8 cellular contexts compared by ENCODE assay signal in the genomic region with DNA sequence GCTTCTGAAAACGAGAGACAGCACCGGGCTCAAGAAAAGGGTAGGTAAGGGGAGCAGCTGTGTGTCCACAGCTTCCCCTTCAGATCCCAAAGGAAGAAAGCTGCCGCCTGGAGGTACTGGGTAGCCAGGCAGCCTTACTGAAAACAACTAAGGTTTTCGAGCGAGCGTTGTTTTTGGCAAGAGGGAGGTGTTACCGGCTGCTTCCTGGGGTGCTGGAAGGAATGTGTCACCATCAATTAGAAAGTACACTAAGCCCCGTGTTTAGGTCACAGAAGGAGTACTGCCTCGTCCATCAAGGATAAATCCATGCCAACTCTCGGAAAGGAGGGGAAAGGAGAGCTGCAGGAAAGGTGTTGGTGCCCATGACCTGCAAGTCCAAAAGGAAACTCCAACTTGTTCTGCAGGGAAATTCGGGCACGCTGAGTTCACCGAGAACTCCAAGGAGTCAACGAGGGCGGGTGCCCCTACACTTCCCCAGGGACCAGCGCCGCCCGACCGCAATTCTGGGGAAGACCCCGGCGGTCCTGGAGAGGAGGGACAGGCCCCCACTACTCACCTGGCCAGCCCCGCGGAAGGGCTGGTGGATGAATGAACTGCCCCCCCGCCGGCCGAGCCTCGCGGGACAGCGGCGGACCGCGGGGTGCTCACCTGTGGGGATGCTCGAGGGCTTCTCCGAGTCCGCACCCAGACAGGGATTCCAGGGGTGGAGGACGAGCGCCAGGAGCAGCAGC. TPM values are rescaled to one million over a fixed set of nuclear protein-coding genes. Genes with fewer than 3 reads are reported as not detected.
DNase-seq lines count a peak whose midpoint lies in the region; ATAC-seq, FAIRE-seq and TF ChIP-seq lines count a peak whose summit lies in the region.

No MANE protein-coding gene starts in this region.

- TF ChIP-seq CTCF in C4-2B (conservative IDR thresholded peaks at IDR 0.05) (peak; percentile 63), HepG2 (CRISPR knock-in tag; IDR thresholded peaks at IDR 0.05) (peak; percentile 59)

- no peak for TF ChIP-seq POLR2A in HepG2 (IDR thresholded peaks at IDR 0.05; ENCODE audit: insufficient read depth in 1 of 2, low read depth in 2 of 2, low read length in 2 of 2)

- peaks cover 65% of the 10 kb centered on the region for H3K4me1 ChIP-seq in HepG2 (ENCODE audit: insufficient read depth, low read length)

- CTCF ChIA-PET in HepG2 (lab: Yijun Ruan, JAX; ENCODE audit: low intra/inter-chr PET ratio, low total read pairs): interaction anchor here (1.5 kb wide), 1 partner anchor 95 kb away, joined by 7 read pairs; no protein-coding TSS in a partner anchor

- no peak overlapping the region for H2AFZ ChIP-seq in HepG2 (ENCODE audit: low read length)

- in situ Hi-C loops in HepG2 (cut with HindIII; ENCODE audit: extremely low pct_ligation_motif_present, low pct_unique_long_range_greater_than_20kb): loop anchor here (10.0 kb wide), 1 partner anchor 96 kb away; no protein-coding TSS in a partner anchor

- peaks cover 60% of the 10 kb centered on the region for H3K79me2 ChIP-seq in HepG2 (ENCODE audit: insufficient read depth, low read length)

- peak; percentile 34 for ATAC-seq in GM19438 (IDR thresholded peaks at IDR 0.05; ENCODE audit: low read depth, unreplicated experiment)
- no peak for ATAC-seq in T-helper 17 cell
- no peak for ATAC-seq in effector memory CD8-positive, alpha-beta T cell (replicated peaks)
- peak; percentile 56 for ATAC-seq in HepG2

- no TSS peak for BruUV-seq in HepG2 (replicated peaks; lab: Mats Ljungman, UMichigan)

- H3K27me3 Mint-ChIP-seq in T-helper 17 cell: peaks cover 66% of the 10 kb centered on the region
- H3K27me3 Mint-ChIP-seq in effector memory CD8-positive, alpha-beta T cell: peaks cover 33 to 44% of the 10 kb centered on the region in 2 donors
- H3K27me3 Mint-ChIP-seq in stimulated activated naive CD8-positive, alpha-beta T cell treated with anti-CD3 and anti-CD28 coated beads, Interleukin-15, Interleukin-2, amounts not matched to agents 100 ng/mL and 50 ng/mL, for 24 hours: peaks cover 67% of the 10 kb centered on the region

- TF ChIP-seq EP300 in HepG2 (IDR thresholded peaks at IDR 0.05; ENCODE audit: low read depth in 2 of 2, low read length in 2 of 2) (no peak), HepG2 (CRISPR knock-in tag; IDR thresholded peaks at IDR 0.05; ENCODE audit: borderline replicate concordance) (no peak)

- H4K20me1 ChIP-seq in HepG2 (ENCODE audit: insufficient read depth, low read length): peaks cover 53% of the 10 kb centered on the region

- H3K4me1 Mint-ChIP-seq in T-helper 17 cell: peaks cover 6% of the 10 kb centered on the region
- peaks cover 0 to 6% of the 10 kb centered on the region in 2 donors for H3K4me1 Mint-ChIP-seq in effector memory CD8-positive, alpha-beta T cell (ENCODE audit: low read depth in 2 of 2)
- H3K4me1 Mint-ChIP-seq in stimulated activated naive CD8-positive, alpha-beta T cell treated with anti-CD3 and anti-CD28 coated beads, Interleukin-15, Interleukin-2, amounts not matched to agents 100 ng/mL and 50 ng/mL, for 24 hours (ENCODE audit: low read depth): peaks cover 24% of the 10 kb centered on the region

- peak overlapping the region; percentile 94 to 96 (median 94) for H3K4me3 ChIP-seq in HepG2 (replicated peaks in 1 of 3; ENCODE audit: insufficient read depth in 1 of 3, low read depth in 2 of 3, low read length in 3 of 3)

- POLR2A ChIA-PET in HepG2 (lab: Yijun Ruan, JAX): interaction anchor here (0.7 to 2.5 kb wide), 23 partner anchors 7 to 421 kb away, joined by 3 to 17 read pairs (median 4); no protein-coding TSS in a partner anchor

- H3K4me2 ChIP-seq in HepG2 (ENCODE audit: low read depth, low read length): peak overlapping the region; percentile 87

- intact Hi-C loops in HepG2 (cut with micrococcal nuclease; ENCODE audit: unreplicated experiment): loop anchor here (1.0 to 5.0 kb wide), 3 partner anchors 33 to 95 kb away; no protein-coding TSS in a partner anchor

- H3K4me3 Mint-ChIP-seq in T-helper 17 cell: peak overlapping the region; percentile 75
- peak overlapping the region; percentile 21 to 61 for H3K4me3 Mint-ChIP-seq in effector memory CD8-positive, alpha-beta T cell
- peak overlapping the region; percentile 65 for H3K4me3 Mint-ChIP-seq in stimulated activated naive CD8-positive, alpha-beta T cell treated with anti-CD3 and anti-CD28 coated beads, Interleukin-15, Interleukin-2, amounts not matched to agents 100 ng/mL and 50 ng/mL, for 24 hours

- FAIRE-seq in HepG2 (lab: Jason Lieb, UNC): peak; percentile 58

- under 1% methylated on average over 24 of the region's 37 CpGs for WGBS in HepG2 (ENCODE audit: low lambda C conversion rate)

- peak overlapping the region; percentile 92 for H3K9ac ChIP-seq in HepG2 (ENCODE audit: insufficient read depth, low read depth, low read length)

- peaks cover 3% of the 10 kb centered on the region for H3K36me3 Mint-ChIP-seq in T-helper 17 cell (ENCODE audit: low read depth)
- H3K36me3 Mint-ChIP-seq in effector memory CD8-positive, alpha-beta T cell (ENCODE audit: insufficient read depth): no peaks in the 10 kb centered on the region
- H3K36me3 Mint-ChIP-seq in stimulated activated naive CD8-positive, alpha-beta T cell treated with anti-CD3 and anti-CD28 coated beads, Interleukin-15, Interleukin-2, amounts not matched to agents 100 ng/mL and 50 ng/mL, for 24 hours (ENCODE audit: low read depth): no peaks in the 10 kb centered on the region

- peaks cover 0 to 3% of the 10 kb centered on the region in 2 donors for H3K9me3 Mint-ChIP-seq in effector memory CD8-positive, alpha-beta T cell
- peaks cover 4% of the 10 kb centered on the region for H3K9me3 Mint-ChIP-seq in stimulated activated naive CD8-positive, alpha-beta T cell treated with anti-CD3 and anti-CD28 coated beads, Interleukin-15, Interleukin-2, amounts not matched to agents 100 ng/mL and 50 ng/mL, for 24 hours

- DNase-seq in Kasumi-1 (lab: John Stamatoyannopoulos, UW): peak; percentile 19 to 39
- no peak for DNase-seq in T-helper 17 cell
- no peak for DNase-seq in effector memory CD8-positive, alpha-beta T cell
- peak; percentile 71 for DNase-seq in HepG2 (ENCODE audit: low spot score)
- DNase-seq in middle frontal gyrus (ENCODE audit: extremely low spot score, low spot score): no peak

- no peaks in the 10 kb centered on the region; a peak in 1 of 5 replicates for H3K27me3 ChIP-seq in HepG2 (ENCODE audit: control insufficient read depth in 1 of 2, insufficient read depth in 2 of 2, low read length in 2 of 2)

- H3K27ac Mint-ChIP-seq in T-helper 17 cell: peak overlapping the region; percentile 65
- H3K27ac Mint-ChIP-seq in effector memory CD8-positive, alpha-beta T cell: no peak overlapping the region
- peak overlapping the region; percentile 7 for H3K27ac Mint-ChIP-seq in stimulated activated naive CD8-positive, alpha-beta T cell treated with anti-CD3 and anti-CD28 coated beads, Interleukin-15, Interleukin-2, amounts not matched to agents 100 ng/mL and 50 ng/mL, for 24 hours

- no peaks in the 10 kb centered on the region; a peak in 2 of 5 replicates for H3K36me3 ChIP-seq in HepG2 (replicated peaks in 1 of 2; ENCODE audit: control insufficient read depth in 1 of 2, insufficient read depth in 2 of 2, low read length in 2 of 2)

- H3K9me3 ChIP-seq in T-helper 17 cell (ENCODE audit: control insufficient read depth, low read length, poor library complexity, severe bottlenecking): no peaks in the 10 kb centered on the region
- no peaks in the 10 kb centered on the region for H3K9me3 ChIP-seq in HepG2 (ENCODE audit: low read length)

- peak overlapping the region; percentile 8; the same call in 1 of the 2 replicates for H3K27ac ChIP-seq in C4-2B
- peak overlapping the region; percentile 97 for H3K27ac ChIP-seq in HepG2 (ENCODE audit: extremely low read length, insufficient read depth, low read length)

- TF ChIP-seq RAD21 in HepG2 (CRISPR knock-in tag; IDR thresholded peaks at IDR 0.05): 0 out of 2 replicates have a peak, but pooled peaks have one; percentile 14

TF ChIP-seq in HepG2, 621 proteins besides CTCF, POLR2A, EP300 and RAD21 (continues in another document):
- TF ChIP-seq ZNF264 (CRISPR knock-in tag; IDR thresholded peaks at IDR 0.05) (no peak), GABPA (IDR thresholded peaks at IDR 0.05; ENCODE audit: low read depth, low read length) (no peak), GABPA (CRISPR knock-in tag; IDR thresholded peaks at IDR 0.05; ENCODE audit: low read depth) (no peak), U2AF2 (IDR thresholded peaks at IDR 0.05; ENCODE audit: low read depth, low read length) (no peak), HOXA9 (CRISPR knock-in tag; IDR thresholded peaks at IDR 0.05; ENCODE audit: borderline replicate concordance) (no peak)

RNA-seq across cellular contexts. Expression of a gene that starts 0.6 kb away (rescaled TPM):
- 1 to 10 TPM in 1 of 2 donors, under 1 TPM in 1; 0.17 to 1.9 TPM for total RNA-seq in T-helper 17 cell
- total RNA-seq in HepG2 (2016; rRNA removed; fragmentation: Illumina TruSeq; extraction: Trizol): 65.4 and 107 TPM in 2 replicates
- 55.1 and 56.4 TPM in 2 replicates for total RNA-seq in HepG2 (2016; cell fraction: cytosol; rRNA removed; fragmentation: Illumina TruSeq; extraction: Trizol; ENCODE audit: low read depth)
- total RNA-seq in HepG2 (2016; cell fraction: insoluble cytoplasmic fraction; rRNA removed; fragmentation: Illumina TruSeq; extraction: Trizol): 58.2 and 109 TPM in 2 replicates
- 31.2 and 40.2 TPM in 2 replicates for total RNA-seq in HepG2 (2016; cell fraction: membrane; rRNA removed; fragmentation: Illumina TruSeq; extraction: Trizol)
- 140 and 154 TPM in 2 replicates for total RNA-seq in HepG2 (2016; cell fraction: nucleus; rRNA removed; fragmentation: Illumina TruSeq; extraction: Trizol)
- 117 and 161 TPM in 2 replicates for polyA plus RNA-seq in HepG2 (2011; rRNA removed)
- polyA plus RNA-seq in HepG2 (2011; cell fraction: cytosol; rRNA removed): 48.7 and 83.1 TPM in 2 replicates
- 63.2 and 66.3 TPM in 2 replicates for polyA plus RNA-seq in HepG2 (2011; cell fraction: nucleus; rRNA removed)
- polyA plus RNA-seq in HepG2 (2012): 380 and 471 TPM in 2 replicates
- polyA plus RNA-seq in HepG2 (2016; cell fraction: cytosol; fragmentation: Illumina TruSeq; extraction: Trizol; ENCODE audit: low read depth): 4.4 and 5.3 TPM in 2 replicates
- polyA plus RNA-seq in HepG2 (2016; cell fraction: insoluble cytoplasmic fraction; fragmentation: Illumina TruSeq; extraction: Trizol; ENCODE audit: low read depth): 50.2 and 53.0 TPM in 2 replicates
- 12.8 and 17.0 TPM in 2 replicates for polyA plus RNA-seq in HepG2 (2016; cell fraction: membrane; fragmentation: Illumina TruSeq; extraction: Trizol; ENCODE audit: low read depth)
- 140 and 144 TPM in 2 replicates for polyA plus RNA-seq in HepG2 (2016; cell fraction: nucleus; fragmentation: Illumina TruSeq; extraction: Trizol; ENCODE audit: insufficient read depth, low read depth)
- 4.7 and 59.2 TPM in 2 replicates for polyA minus RNA-seq in HepG2 (2011; rRNA and poly(A)+ RNA removed; ENCODE audit: low replicate concordance)
- 147 and 173 TPM in 2 replicates for polyA minus RNA-seq in HepG2 (2011; cell fraction: cytosol; rRNA and poly(A)+ RNA removed)
- 370 and 469 TPM in 2 replicates for polyA minus RNA-seq in HepG2 (2011; cell fraction: nucleus; rRNA and poly(A)+ RNA removed)

Comparison
In these comparisons a context has a peak if more than half of its experiments do, and no peak if none do; other contexts are left out.
1. ATAC-seq: peak in GM19438 (single experiment) and HepG2 (single experiment); none in T-helper 17 cell (single experiment) and effector memory CD8-positive, alpha-beta T cell (single experiment).
2. DNase-seq: peak in Kasumi-1 (2 of 2) and HepG2 (single experiment); none in T-helper 17 cell (0 of 3), effector memory CD8-positive, alpha-beta T cell (0 of 3) and middle frontal gyrus (single experiment).
3. H3K27ac Mint-ChIP-seq: peak in T-helper 17 cell (single experiment) and stimulated activated naive CD8-positive, alpha-beta T cell treated with anti-CD3 and anti-CD28 coated beads, Interleukin-15, Interleukin-2, amounts not matched to agents 100 ng/mL and 50 ng/mL, for 24 hours (single experiment); none in effector memory CD8-positive, alpha-beta T cell (0 of 2).
4. RNA of a gene that starts 0.6 kb away (total RNA-seq): 31.2 to 154 TPM in HepG2; 0.17 to 1.9 TPM in T-helper 17 cell; every median in the first group is over 10 times any median in the second.
5. Peak in every context shown above with its lines, with median percentiles within 50 percentile points of each other: H3K4me3 Mint-ChIP-seq.